Comparison of ENCODE assay signal across 1 cellular context in the genomic region with DNA sequence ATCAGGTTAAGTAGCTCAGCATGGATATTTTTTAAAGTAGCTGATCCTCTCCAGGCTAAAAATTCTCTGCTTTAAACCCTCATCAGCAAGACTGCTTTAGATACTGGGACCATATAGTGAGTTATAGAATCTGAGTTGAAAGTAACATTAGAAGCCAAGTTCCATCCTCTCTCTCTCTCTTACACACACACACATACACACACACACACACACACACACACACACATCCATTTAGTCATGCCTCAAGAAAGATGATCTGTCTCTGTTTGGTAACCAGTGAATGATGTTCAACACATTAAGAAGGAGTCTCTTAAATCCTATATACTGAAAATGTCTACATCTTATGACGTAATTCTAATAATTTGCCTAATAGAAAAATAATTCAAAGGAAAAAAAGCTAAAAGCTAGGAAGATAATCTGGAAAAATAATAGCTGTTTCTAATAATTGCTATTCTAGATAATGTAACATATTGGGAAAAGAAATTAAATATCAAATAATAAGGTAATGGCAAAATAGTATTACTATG.
TF ChIP-seq lines count a peak whose summit lies in the region.

No MANE protein-coding gene starts in this region.

TF ChIP-seq in WTC11, 78 proteins besides CTCF, POLR2A, EP300 and RAD21 (continued from another document):
- TF ChIP-seq, protein P1, sequence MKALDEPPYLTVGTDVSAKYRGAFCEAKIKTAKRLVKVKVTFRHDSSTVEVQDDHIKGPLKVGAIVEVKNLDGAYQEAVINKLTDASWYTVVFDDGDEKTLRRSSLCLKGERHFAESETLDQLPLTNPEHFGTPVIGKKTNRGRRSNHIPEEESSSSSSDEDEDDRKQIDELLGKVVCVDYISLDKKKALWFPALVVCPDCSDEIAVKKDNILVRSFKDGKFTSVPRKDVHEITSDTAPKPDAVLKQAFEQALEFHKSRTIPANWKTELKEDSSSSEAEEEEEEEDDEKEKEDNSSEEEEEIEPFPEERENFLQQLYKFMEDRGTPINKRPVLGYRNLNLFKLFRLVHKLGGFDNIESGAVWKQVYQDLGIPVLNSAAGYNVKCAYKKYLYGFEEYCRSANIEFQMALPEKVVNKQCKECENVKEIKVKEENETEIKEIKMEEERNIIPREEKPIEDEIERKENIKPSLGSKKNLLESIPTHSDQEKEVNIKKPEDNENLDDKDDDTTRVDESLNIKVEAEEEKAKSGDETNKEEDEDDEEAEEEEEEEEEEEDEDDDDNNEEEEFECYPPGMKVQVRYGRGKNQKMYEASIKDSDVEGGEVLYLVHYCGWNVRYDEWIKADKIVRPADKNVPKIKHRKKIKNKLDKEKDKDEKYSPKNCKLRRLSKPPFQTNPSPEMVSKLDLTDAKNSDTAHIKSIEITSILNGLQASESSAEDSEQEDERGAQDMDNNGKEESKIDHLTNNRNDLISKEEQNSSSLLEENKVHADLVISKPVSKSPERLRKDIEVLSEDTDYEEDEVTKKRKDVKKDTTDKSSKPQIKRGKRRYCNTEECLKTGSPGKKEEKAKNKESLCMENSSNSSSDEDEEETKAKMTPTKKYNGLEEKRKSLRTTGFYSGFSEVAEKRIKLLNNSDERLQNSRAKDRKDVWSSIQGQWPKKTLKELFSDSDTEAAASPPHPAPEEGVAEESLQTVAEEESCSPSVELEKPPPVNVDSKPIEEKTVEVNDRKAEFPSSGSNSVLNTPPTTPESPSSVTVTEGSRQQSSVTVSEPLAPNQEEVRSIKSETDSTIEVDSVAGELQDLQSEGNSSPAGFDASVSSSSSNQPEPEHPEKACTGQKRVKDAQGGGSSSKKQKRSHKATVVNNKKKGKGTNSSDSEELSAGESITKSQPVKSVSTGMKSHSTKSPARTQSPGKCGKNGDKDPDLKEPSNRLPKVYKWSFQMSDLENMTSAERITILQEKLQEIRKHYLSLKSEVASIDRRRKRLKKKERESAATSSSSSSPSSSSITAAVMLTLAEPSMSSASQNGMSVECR (CRISPR knock-in tag; IDR thresholded peaks at IDR 0.05; ENCODE audit: borderline replicate concordance): no peak
- TF ChIP-seq, protein P2, sequence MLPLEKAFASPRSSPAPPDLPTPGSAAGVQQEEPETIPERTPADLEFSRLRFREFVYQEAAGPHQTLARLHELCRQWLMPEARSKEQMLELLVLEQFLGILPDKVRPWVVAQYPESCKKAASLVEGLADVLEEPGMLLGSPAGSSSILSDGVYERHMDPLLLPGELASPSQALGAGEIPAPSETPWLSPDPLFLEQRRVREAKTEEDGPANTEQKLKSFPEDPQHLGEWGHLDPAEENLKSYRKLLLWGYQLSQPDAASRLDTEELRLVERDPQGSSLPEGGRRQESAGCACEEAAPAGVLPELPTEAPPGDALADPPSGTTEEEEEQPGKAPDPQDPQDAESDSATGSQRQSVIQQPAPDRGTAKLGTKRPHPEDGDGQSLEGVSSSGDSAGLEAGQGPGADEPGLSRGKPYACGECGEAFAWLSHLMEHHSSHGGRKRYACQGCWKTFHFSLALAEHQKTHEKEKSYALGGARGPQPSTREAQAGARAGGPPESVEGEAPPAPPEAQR (CRISPR knock-in tag; IDR thresholded peaks at IDR 0.05): no peak
- TF ChIP-seq, protein P3, sequence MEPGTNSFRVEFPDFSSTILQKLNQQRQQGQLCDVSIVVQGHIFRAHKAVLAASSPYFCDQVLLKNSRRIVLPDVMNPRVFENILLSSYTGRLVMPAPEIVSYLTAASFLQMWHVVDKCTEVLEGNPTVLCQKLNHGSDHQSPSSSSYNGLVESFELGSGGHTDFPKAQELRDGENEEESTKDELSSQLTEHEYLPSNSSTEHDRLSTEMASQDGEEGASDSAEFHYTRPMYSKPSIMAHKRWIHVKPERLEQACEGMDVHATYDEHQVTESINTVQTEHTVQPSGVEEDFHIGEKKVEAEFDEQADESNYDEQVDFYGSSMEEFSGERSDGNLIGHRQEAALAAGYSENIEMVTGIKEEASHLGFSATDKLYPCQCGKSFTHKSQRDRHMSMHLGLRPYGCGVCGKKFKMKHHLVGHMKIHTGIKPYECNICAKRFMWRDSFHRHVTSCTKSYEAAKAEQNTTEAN (CRISPR knock-in tag; IDR thresholded peaks at IDR 0.05): no peak
- TF ChIP-seq GRHL2 (CRISPR knock-in tag; IDR thresholded peaks at IDR 0.05; ENCODE audit: insufficient replicate concordance, severe bottlenecking) (no peak), GABPB1 (CRISPR knock-in tag; IDR thresholded peaks at IDR 0.05) (no peak), MYBL2 (CRISPR knock-in tag; IDR thresholded peaks at IDR 0.05) (no peak)
- TF ChIP-seq, protein P4, sequence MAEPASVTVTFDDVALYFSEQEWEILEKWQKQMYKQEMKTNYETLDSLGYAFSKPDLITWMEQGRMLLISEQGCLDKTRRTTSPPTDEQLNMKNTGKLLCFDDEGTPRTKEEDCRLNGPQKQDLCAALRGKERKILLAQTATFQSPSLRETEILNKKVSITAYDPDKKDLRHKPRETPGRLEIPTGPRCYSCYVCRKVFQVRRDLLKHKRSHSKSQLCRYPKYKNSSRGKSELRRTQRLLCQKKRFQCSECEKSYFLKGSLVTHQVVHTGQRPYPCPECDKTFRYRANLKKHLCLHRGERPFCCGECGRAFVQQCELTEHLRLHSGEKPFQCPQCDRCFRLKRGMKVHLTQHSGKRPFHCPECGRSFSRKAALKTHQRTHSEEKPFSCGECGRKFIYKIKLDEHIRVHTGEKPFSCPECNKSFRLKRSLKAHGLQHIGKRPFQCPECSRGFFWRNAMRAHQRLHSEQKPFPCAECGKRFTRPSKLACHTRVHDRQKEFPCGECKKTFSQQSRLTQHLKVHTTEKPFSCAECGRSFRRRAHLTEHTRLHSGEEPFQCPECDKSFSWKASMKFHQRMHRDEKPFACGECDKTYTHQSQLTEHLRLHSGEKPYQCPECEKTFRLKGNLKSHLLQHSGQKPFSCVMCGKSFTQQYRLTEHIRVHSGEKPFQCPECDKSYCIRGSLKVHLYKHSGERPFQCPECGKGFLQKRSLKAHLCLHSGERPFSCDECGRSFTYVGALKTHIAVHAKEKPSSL (CRISPR knock-in tag; conservative IDR thresholded peaks at IDR 0.05): no peak
- TF ChIP-seq, protein P5, sequence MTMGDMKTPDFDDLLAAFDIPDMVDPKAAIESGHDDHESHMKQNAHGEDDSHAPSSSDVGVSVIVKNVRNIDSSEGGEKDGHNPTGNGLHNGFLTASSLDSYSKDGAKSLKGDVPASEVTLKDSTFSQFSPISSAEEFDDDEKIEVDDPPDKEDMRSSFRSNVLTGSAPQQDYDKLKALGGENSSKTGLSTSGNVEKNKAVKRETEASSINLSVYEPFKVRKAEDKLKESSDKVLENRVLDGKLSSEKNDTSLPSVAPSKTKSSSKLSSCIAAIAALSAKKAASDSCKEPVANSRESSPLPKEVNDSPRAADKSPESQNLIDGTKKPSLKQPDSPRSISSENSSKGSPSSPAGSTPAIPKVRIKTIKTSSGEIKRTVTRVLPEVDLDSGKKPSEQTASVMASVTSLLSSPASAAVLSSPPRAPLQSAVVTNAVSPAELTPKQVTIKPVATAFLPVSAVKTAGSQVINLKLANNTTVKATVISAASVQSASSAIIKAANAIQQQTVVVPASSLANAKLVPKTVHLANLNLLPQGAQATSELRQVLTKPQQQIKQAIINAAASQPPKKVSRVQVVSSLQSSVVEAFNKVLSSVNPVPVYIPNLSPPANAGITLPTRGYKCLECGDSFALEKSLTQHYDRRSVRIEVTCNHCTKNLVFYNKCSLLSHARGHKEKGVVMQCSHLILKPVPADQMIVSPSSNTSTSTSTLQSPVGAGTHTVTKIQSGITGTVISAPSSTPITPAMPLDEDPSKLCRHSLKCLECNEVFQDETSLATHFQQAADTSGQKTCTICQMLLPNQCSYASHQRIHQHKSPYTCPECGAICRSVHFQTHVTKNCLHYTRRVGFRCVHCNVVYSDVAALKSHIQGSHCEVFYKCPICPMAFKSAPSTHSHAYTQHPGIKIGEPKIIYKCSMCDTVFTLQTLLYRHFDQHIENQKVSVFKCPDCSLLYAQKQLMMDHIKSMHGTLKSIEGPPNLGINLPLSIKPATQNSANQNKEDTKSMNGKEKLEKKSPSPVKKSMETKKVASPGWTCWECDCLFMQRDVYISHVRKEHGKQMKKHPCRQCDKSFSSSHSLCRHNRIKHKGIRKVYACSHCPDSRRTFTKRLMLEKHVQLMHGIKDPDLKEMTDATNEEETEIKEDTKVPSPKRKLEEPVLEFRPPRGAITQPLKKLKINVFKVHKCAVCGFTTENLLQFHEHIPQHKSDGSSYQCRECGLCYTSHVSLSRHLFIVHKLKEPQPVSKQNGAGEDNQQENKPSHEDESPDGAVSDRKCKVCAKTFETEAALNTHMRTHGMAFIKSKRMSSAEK (CRISPR knock-in tag; IDR thresholded peaks at IDR 0.05; ENCODE audit: borderline replicate concordance): no peak
- TF ChIP-seq, protein P6, sequence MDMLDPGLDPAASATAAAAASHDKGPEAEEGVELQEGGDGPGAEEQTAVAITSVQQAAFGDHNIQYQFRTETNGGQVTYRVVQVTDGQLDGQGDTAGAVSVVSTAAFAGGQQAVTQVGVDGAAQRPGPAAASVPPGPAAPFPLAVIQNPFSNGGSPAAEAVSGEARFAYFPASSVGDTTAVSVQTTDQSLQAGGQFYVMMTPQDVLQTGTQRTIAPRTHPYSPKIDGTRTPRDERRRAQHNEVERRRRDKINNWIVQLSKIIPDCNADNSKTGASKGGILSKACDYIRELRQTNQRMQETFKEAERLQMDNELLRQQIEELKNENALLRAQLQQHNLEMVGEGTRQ (CRISPR knock-in tag; IDR thresholded peaks at IDR 0.05): no peak
